In the genomic region with DNA sequence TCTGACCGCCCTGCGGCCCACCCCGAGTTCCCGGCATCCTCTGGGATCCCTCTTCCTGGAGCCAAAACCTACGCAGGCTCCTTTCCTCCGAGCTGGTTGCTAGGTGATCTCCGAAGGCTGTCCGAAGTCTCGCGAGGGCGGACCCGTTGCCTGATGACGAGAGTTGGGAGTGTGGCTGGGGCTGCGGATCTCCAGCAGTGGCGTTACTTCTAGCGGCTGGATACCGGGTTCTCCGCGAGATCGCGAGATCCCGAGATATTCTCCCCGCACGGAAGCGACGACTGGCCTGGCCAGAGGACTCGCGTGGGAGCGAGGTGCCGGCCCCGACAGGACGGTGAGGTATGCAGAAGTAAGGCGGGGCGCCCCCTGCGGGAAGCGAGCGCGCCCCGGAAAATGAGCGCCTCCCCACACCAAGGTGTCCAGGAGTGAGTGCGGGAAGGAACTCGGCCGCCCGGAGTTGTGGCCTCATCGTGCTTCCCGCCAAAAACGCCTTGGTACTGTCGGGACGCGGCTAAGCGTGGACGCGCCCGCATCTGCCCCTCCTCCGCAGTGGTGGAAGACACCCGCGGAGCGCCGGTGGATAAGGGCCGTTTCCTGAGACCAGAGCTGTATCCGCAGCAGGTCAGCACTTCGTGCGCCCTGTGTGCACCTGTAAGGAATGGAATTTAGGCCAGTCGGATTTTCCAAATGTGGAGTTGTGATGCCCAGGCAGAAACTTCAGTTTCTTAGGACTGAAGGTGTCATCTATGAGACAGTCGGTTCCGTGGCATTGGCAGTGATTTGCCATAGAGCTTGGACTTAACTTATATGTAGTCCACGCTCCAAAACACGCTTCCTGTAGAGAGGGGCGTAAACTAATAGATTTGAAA, we compare ENCODE assay signal across 8 cellular contexts.
A peak's percentile ranks its signal among the peaks of the same experiment; 100 is the strongest.
DNase-seq lines count a peak whose midpoint lies in the region; ATAC-seq and TF ChIP-seq lines count a peak whose summit lies in the region.

A gene (plus strand): TSS at position 146 of the 869 bp plus-strand sequence. CDS start 1,426 bp downstream, outside the sequence.

- peaks cover 13% of the 10 kb centered on the region for H3K36me3 Mint-ChIP-seq in central memory CD8-positive, alpha-beta T cell (ENCODE audit: insufficient read depth)

- H3K4me3 ChIP-seq in AG09309 (ENCODE audit: control insufficient read depth, low read depth, low read length), result peak within 1 kb of the TSS; percentile 83

- H3K27ac Mint-ChIP-seq in central memory CD8-positive, alpha-beta T cell (ENCODE audit: low read depth), result peak within 1 kb of the TSS; percentile 99

- peak; percentile 69 for TF ChIP-seq CTCF in AG09309 (IDR thresholded peaks at IDR 0.05; ENCODE audit: control insufficient read depth, insufficient read depth, low read depth, low read length, missing control alignments)

- DNase-seq in AG09309 (ENCODE audit: low read depth) (peak; percentile 81), NCI-H2227 treated with DMSO at 0.1 percent for 48 hours (lab: John Stamatoyannopoulos, UW) (peak; percentile 98), islet precursor cell (peak; percentile 98)
- peak; percentile 71 to 82 (median 78) for DNase-seq in activated CD4-positive, CD25-positive, alpha-beta regulatory T cell (lab: John Stamatoyannopoulos, UW)
- peak; percentile 82 to 83 for DNase-seq in central memory CD8-positive, alpha-beta T cell (ENCODE audit: low spot score in 2 of 2)
- peak; percentile 84 to 89 (median 86) for DNase-seq in stimulated activated CD4-positive, alpha-beta T cell treated with anti-CD3 and anti-CD28 coated beads, Interleukin-12 subunit alpha, Interleukin-12 subunit beta, amount 100 ng/mL, for 48 hours (ENCODE audit: low read depth in 2 of 3, low spot score in 1 of 3)

- ATAC-seq in GM18909 (IDR thresholded peaks at IDR 0.05; ENCODE audit: poor library complexity, unreplicated experiment) (peak; percentile 94), HG03175 (IDR thresholded peaks at IDR 0.05; ENCODE audit: unreplicated experiment) (peak; percentile 94)
- peak; percentile 86 for ATAC-seq in central memory CD8-positive, alpha-beta T cell (replicated peaks; ENCODE audit: extremely low read depth, poor library complexity, severe bottlenecking)

- H3K9me3 Mint-ChIP-seq in central memory CD8-positive, alpha-beta T cell, result no peaks in the 10 kb centered on the region

- H3K4me3 Mint-ChIP-seq in central memory CD8-positive, alpha-beta T cell, result peak within 1 kb of the TSS; percentile 100

- peaks cover 34% of the 10 kb centered on the region for H3K4me1 Mint-ChIP-seq in central memory CD8-positive, alpha-beta T cell

- H3K27me3 Mint-ChIP-seq in central memory CD8-positive, alpha-beta T cell, result no peaks in the 10 kb centered on the region

Comparison
In these comparisons a context has a peak if more than half of its experiments do, and no peak if none do; other contexts are left out.
1. Peak in every context shown above with its lines: DNase-seq, ATAC-seq and H3K4me3 ChIP-seq.